In genomic region chr3:188202358-188203138, GRCh38 we compare ENCODE assay signal across 13 cellular contexts. TPM values are rescaled to one million over a fixed set of nuclear protein-coding genes. Genes with fewer than 3 reads are reported as not detected.
A peak's percentile ranks its signal among the peaks of the same experiment; 100 is the strongest.
DNase-seq lines count a peak whose midpoint lies in the region; ATAC-seq and TF ChIP-seq lines count a peak whose summit lies in the region.
"Had no signal": no experiment of that assay in that cellular context is flagged by ENCODE, and none has a peak within 500 bp of the region (broad histone marks: within the 10 kb centered on the region; RNA-seq: fewer than 3 reads in every experiment).

No MANE protein-coding gene starts in this region.

- no peaks in the 10 kb centered on the region for H3K36me3 ChIP-seq in rectal smooth muscle tissue (ENCODE audit: control insufficient read depth, insufficient read depth, low read length)
- no peaks in the 10 kb centered on the region for H3K36me3 ChIP-seq in vagina
- H3K36me3 ChIP-seq: HAP-1 had no signal

- H3K4me1 Mint-ChIP-seq in activated CD8-positive, alpha-beta memory T cell treated with anti-CD3 and anti-CD28 coated beads, Interleukin-2, amount 10 ng/mL, durations not matched to agents 7 days and 5 days = peaks cover 7% of the 10 kb centered on the region
- peaks cover 31 to 37% of the 10 kb centered on the region in 2 donors for H3K4me1 Mint-ChIP-seq in effector memory CD8-positive, alpha-beta T cell (ENCODE audit: low read depth in 2 of 2)

- H3K4me1 ChIP-seq in rectal smooth muscle tissue (ENCODE audit: control insufficient read depth, insufficient read depth, low read length) = peaks cover 37% of the 10 kb centered on the region
- peaks cover 7% of the 10 kb centered on the region for H3K4me1 ChIP-seq in vagina

- peak overlapping the region; percentile 58 for H3K27ac ChIP-seq in rectal smooth muscle tissue (ENCODE audit: low read depth, low read length)
- H3K27ac ChIP-seq in vagina = no peak overlapping the region
- H3K27ac ChIP-seq: parathyroid adenoma, tibial nerve had no signal

- H3K9me3 Mint-ChIP-seq in activated CD8-positive, alpha-beta memory T cell treated with anti-CD3 and anti-CD28 coated beads, Interleukin-2, amount 10 ng/mL, durations not matched to agents 7 days and 5 days (ENCODE audit: low read depth) = no peaks in the 10 kb centered on the region
- H3K9me3 Mint-ChIP-seq in effector memory CD8-positive, alpha-beta T cell = no peaks in the 10 kb centered on the region

- CTCF ChIA-PET in activated CD8-positive, alpha-beta memory T cell treated with anti-CD3 and anti-CD28 coated beads, Interleukin-2, amount 10 ng/mL, durations not matched to agents 7 days and 5 days (lab: Charles Lee) = interaction anchor here (1.9 kb wide), 1 partner anchor 462 kb away, joined by 5 read pairs; no protein-coding TSS in a partner anchor

- H3K4me3 ChIP-seq in NB4 (ENCODE audit: low read depth, low read length) (no peak overlapping the region), rectal smooth muscle tissue (ENCODE audit: low read length) (no peak overlapping the region), vagina (no peak overlapping the region)
- H3K4me3 ChIP-seq: HAP-1, tibial nerve had no signal

- intact Hi-C loops in vagina (cut with DNase I) = no loop called here

- peaks cover 8% of the 10 kb centered on the region for H3K36me3 Mint-ChIP-seq in activated CD8-positive, alpha-beta memory T cell treated with anti-CD3 and anti-CD28 coated beads, Interleukin-2, amount 10 ng/mL, durations not matched to agents 7 days and 5 days
- H3K36me3 Mint-ChIP-seq in effector memory CD8-positive, alpha-beta T cell (ENCODE audit: insufficient read depth) = no peaks in the 10 kb centered on the region

- H3K27me3 Mint-ChIP-seq in activated CD8-positive, alpha-beta memory T cell treated with anti-CD3 and anti-CD28 coated beads, Interleukin-2, amount 10 ng/mL, durations not matched to agents 7 days and 5 days = no peaks in the 10 kb centered on the region
- H3K27me3 Mint-ChIP-seq in effector memory CD8-positive, alpha-beta T cell = no peaks in the 10 kb centered on the region

- no peak for TF ChIP-seq CTCF in NB4 (IDR thresholded peaks at IDR 0.05; ENCODE audit: low read depth, low read length)
- no peak for TF ChIP-seq CTCF in vagina (IDR thresholded peaks at IDR 0.05)

- H3K4me3 Mint-ChIP-seq in activated CD8-positive, alpha-beta memory T cell treated with anti-CD3 and anti-CD28 coated beads, Interleukin-2, amount 10 ng/mL, durations not matched to agents 7 days and 5 days = no peak overlapping the region
- no peak overlapping the region for H3K4me3 Mint-ChIP-seq in effector memory CD8-positive, alpha-beta T cell

- no peak overlapping the region for H3K27ac Mint-ChIP-seq in activated CD8-positive, alpha-beta memory T cell treated with anti-CD3 and anti-CD28 coated beads, Interleukin-2, amount 10 ng/mL, durations not matched to agents 7 days and 5 days
- H3K27ac Mint-ChIP-seq in effector memory CD8-positive, alpha-beta T cell = peak overlapping the region; percentile 35 to 64

- peak; percentile 51 for ATAC-seq in activated CD8-positive, alpha-beta memory T cell treated with anti-CD3 and anti-CD28 coated beads, Interleukin-2, amount 10 ng/mL, durations not matched to agents 7 days and 5 days
- ATAC-seq in effector memory CD8-positive, alpha-beta T cell (replicated peaks) = no peak
- no peak for ATAC-seq in HG03432 (IDR thresholded peaks at IDR 0.05; ENCODE audit: unreplicated experiment)
- no peak for ATAC-seq in HG03095 (IDR thresholded peaks at IDR 0.05; ENCODE audit: unreplicated experiment)

- H3K9ac ChIP-seq in rectal smooth muscle tissue (ENCODE audit: low read length) = no peak overlapping the region
- H3K9ac ChIP-seq: parathyroid adenoma had no signal

- TF ChIP-seq POLR2A in NB4 (IDR thresholded peaks at IDR 0.05; ENCODE audit: extremely low read depth, insufficient read length) (no peak), vagina (IDR thresholded peaks at IDR 0.05) (no peak)

- no peaks in the 10 kb centered on the region for H3K27me3 ChIP-seq in rectal smooth muscle tissue (ENCODE audit: control insufficient read depth, insufficient read depth, low read length)
- H3K27me3 ChIP-seq in vagina = no peaks in the 10 kb centered on the region
- H3K27me3 ChIP-seq: tibial nerve had no signal

- no peaks in the 10 kb centered on the region for H3K9me3 ChIP-seq in vagina
- H3K9me3 ChIP-seq: HAP-1, tibial nerve had no signal

- peak; percentile 51 for DNase-seq in activated CD8-positive, alpha-beta memory T cell treated with anti-CD3 and anti-CD28 coated beads, Interleukin-2, amount 10 ng/mL, durations not matched to agents 7 days and 5 days
- no peak for DNase-seq in activated CD8-positive, alpha-beta memory T cell treated with anti-CD3 and anti-CD28 coated beads, Interleukin-2, amount 50 U/mL, for 4 hours
- DNase-seq in NB4 (ENCODE audit: low read depth) = peak; percentile 8
- DNase-seq in effector memory CD8-positive, alpha-beta T cell = no peak
- no peak for DNase-seq in vagina (ENCODE audit: extremely low spot score in 2 of 2)
- DNase-seq: kidney, NCI-H1694 treated with DMSO at 0.1 percent for 48 hours had no signal

RNA-seq across cellular contexts. Expression of gene LPP, which starts 48.6 kb away (rescaled TPM):
- total RNA-seq in activated CD8-positive, alpha-beta memory T cell treated with anti-CD3 and anti-CD28 coated beads, Interleukin-2, amount 10 ng/mL, durations not matched to agents 7 days and 5 days = 10 to 100 TPM; 23.6 to 57.1 TPM
- total RNA-seq in vagina = 248 TPM

Comparison
In these comparisons a context has a peak if more than half of its experiments do, and no peak if none do; other contexts are left out.
1. DNase-seq: peak in activated CD8-positive, alpha-beta memory T cell treated with anti-CD3 and anti-CD28 coated beads, Interleukin-2, amount 10 ng/mL, durations not matched to agents 7 days and 5 days (single experiment) and NB4 (single experiment); none in activated CD8-positive, alpha-beta memory T cell treated with anti-CD3 and anti-CD28 coated beads, Interleukin-2, amount 50 U/mL, for 4 hours (single experiment), effector memory CD8-positive, alpha-beta T cell (0 of 3) and vagina (0 of 2).